8 cellular contexts compared by ENCODE assay signal in the genomic region with DNA sequence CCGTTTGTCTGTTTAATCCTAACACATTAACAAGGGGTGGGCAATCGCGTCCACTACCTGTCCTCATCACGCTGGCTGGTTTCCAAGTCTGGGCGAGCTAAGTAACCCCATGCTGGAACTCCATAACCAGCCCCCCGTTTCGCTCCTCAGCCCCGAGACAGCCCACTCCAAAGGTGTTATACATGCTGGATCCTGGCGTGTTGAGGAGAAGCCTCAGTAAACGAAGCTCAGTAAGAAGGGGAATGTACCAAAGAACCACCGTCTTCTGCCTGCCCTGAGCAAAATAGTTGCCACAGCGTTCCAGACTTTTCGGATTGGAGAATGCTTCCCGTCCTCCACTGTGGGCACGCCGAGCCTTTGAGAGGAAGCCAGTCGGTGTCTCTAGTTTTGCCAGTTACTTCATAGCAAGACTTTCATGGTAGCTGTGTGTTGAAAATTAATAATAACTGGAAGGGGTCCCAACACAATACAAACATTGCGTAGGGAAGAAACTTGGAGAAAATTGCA. TPM values are rescaled to one million over a fixed set of nuclear protein-coding genes. Genes with fewer than 3 reads are reported as not detected.
DNase-seq lines count a peak whose midpoint lies in the region; ATAC-seq, FAIRE-seq and TF ChIP-seq lines count a peak whose summit lies in the region.

No MANE protein-coding gene starts in this region.

- no peaks in the 10 kb centered on the region for H4K20me1 ChIP-seq in fibroblast of lung (ENCODE audit: control insufficient read depth, extremely low read depth, insufficient read depth, low read length)

- WGBS in pancreas, 2 donors: 6 to 7% methylated on average over 17 to 18 of the region's 18 CpGs

- no peak for DNase-seq in SJCRH30
- DNase-seq in fibroblast of lung (ENCODE audit: low read depth in 2 of 2): no peak
- no peak for DNase-seq in pancreas
- no peak for DNase-seq in NCI-H1930 (lab: John Stamatoyannopoulos, UW)
- no peak for DNase-seq in kidney tubule cell (ENCODE audit: low spot score)
- DNase-seq in NCI-H524 treated with DMSO at 0.1 percent for 48 hours (lab: John Stamatoyannopoulos, UW): no peak

- H3K4me2 ChIP-seq in fibroblast of lung (ENCODE audit: extremely low read depth, insufficient read depth, low read length): peak overlapping the region; percentile 73

- peak overlapping the region; percentile 64 for H3K27ac ChIP-seq in SJCRH30
- H3K27ac ChIP-seq in fibroblast of lung (ENCODE audit: insufficient read depth, low read length): peak overlapping the region; percentile 47
- peak overlapping the region; percentile 71 to 88 (median 80) for H3K27ac ChIP-seq in pancreas

- intact Hi-C loops in pancreas (cut with DNase I): no loop called here

- peaks cover 32% of the 10 kb centered on the region for H3K79me2 ChIP-seq in fibroblast of lung (ENCODE audit: control insufficient read depth, insufficient read depth, low read length)

- no peak for FAIRE-seq in pancreas (lab: Jason Lieb, UNC)

- H3K9ac ChIP-seq in fibroblast of lung (ENCODE audit: insufficient read depth, low read length): no peak overlapping the region

- H3K4me3 ChIP-seq in GM08714 (ENCODE audit: low read length): peak overlapping the region; percentile 40; the same call in 1 of the 2 replicates
- H3K4me3 ChIP-seq in SJCRH30: peak overlapping the region; percentile 96
- H3K4me3 ChIP-seq in fibroblast of lung (replicated peaks in 1 of 4; ENCODE audit: control extremely low read depth in 1 of 4, insufficient read depth in 1 of 4, low read depth in 3 of 4, low read length in 4 of 4): peak overlapping the region in 2 of 4 experiments; percentile 55 to 58
- peak overlapping the region; percentile 58 to 99 (median 85) for H3K4me3 ChIP-seq in pancreas

- ATAC-seq in pancreas (peak; percentile 1 to 7 (median 1)), HG03135 (IDR thresholded peaks at IDR 0.05; ENCODE audit: unreplicated experiment) (no peak)

- TF ChIP-seq CTCF in fibroblast of lung (conservative IDR thresholded peaks at IDR 0.05 in 1 of 2, IDR thresholded peaks at IDR 0.05 in 1 of 2; ENCODE audit: low read depth in 1 of 2, low read length in 2 of 2) (no peak), pancreas (IDR thresholded peaks at IDR 0.05) (no peak)

- H3K4me1 ChIP-seq in SJCRH30: peaks cover 5% of the 10 kb centered on the region; the same call in 1 of the 2 replicates
- peaks cover 10% of the 10 kb centered on the region for H3K4me1 ChIP-seq in fibroblast of lung (ENCODE audit: control insufficient read depth, extremely low read depth, insufficient read depth, low read length)
- H3K4me1 ChIP-seq in pancreas: peaks cover 7 to 29% (median 7%) of the 10 kb centered on the region in 3 donors

- H3K9me3 ChIP-seq in SJCRH30 (replicated peaks) (no peaks in the 10 kb centered on the region), fibroblast of lung (ENCODE audit: control insufficient read depth, insufficient read depth, low read depth, low read length) (no peaks in the 10 kb centered on the region), pancreas (no peaks in the 10 kb centered on the region)

- H3K36me3 ChIP-seq in SJCRH30: 0 out of 2 replicates have a peak, but pooled peaks cover 5% of the 10 kb centered on the region
- H3K36me3 ChIP-seq in fibroblast of lung (ENCODE audit: control insufficient read depth, insufficient read depth, low read length): no peaks in the 10 kb centered on the region
- no peaks in the 10 kb centered on the region for H3K36me3 ChIP-seq in pancreas

- H3K27me3 ChIP-seq in SJCRH30 (no peaks in the 10 kb centered on the region), fibroblast of lung (ENCODE audit: control insufficient read depth, insufficient read depth, low read length) (no peaks in the 10 kb centered on the region), pancreas (no peaks in the 10 kb centered on the region)

- peak overlapping the region; percentile 59 for H2AFZ ChIP-seq in fibroblast of lung (ENCODE audit: low read length)

RNA-seq across cellular contexts. Expression of a gene that starts 16.1 kb away (rescaled TPM):
- total RNA-seq in SJCRH30 (2014; rRNA removed; shearing (Covaris generic)): not detected in 2 replicates
- total RNA-seq in fibroblast of lung (not detected in 2 replicates), pancreas (not detected)
- polyA plus RNA-seq in fibroblast of lung (not detected in 2 replicates), pancreas (not detected)
- not detected in 2 replicates for polyA plus RNA-seq in fibroblast of lung (2012)
- polyA minus RNA-seq in fibroblast of lung (ENCODE audit: low replicate concordance): not detected in 2 replicates

RNA-seq across cellular contexts. Expression of a gene that starts 46.9 kb away (rescaled TPM):
- total RNA-seq in SJCRH30 (2014; rRNA removed; shearing (Covaris generic)): 73.2 and 74.0 TPM in 2 replicates
- total RNA-seq in fibroblast of lung (72.9 and 123 TPM in 2 replicates), pancreas (10 to 100 TPM in 5 of 6 donors, 1 to 10 TPM in 1; 9.1 to 31.6 (median 14.9) TPM)
- polyA plus RNA-seq in fibroblast of lung (45.2 and 54.1 TPM in 2 replicates), pancreas (10 to 100 TPM; 11.3 to 12.4 TPM)
- polyA plus RNA-seq in fibroblast of lung (2012): 48.0 and 51.9 TPM in 2 replicates
- polyA minus RNA-seq in fibroblast of lung (ENCODE audit: low replicate concordance): 160 and 273 TPM in 2 replicates

RNA-seq across cellular contexts. Expression of a gene that starts 47.0 kb away (rescaled TPM):
- 24.9 and 32.1 TPM in 2 replicates for total RNA-seq in SJCRH30 (2014; rRNA removed; shearing (Covaris generic))
- 19.8 and 23.9 TPM in 2 replicates for total RNA-seq in fibroblast of lung
- 18.7 and 19.3 TPM in 2 replicates for polyA plus RNA-seq in fibroblast of lung
- polyA plus RNA-seq in fibroblast of lung (2012): 13.0 and 14.8 TPM in 2 replicates
- 13.9 and 30.0 TPM in 2 replicates for polyA minus RNA-seq in fibroblast of lung (ENCODE audit: low replicate concordance)
- total RNA-seq in pancreas: 10 to 100 TPM in 3 of 6 donors, 1 to 10 TPM in 3; 7.7 to 11.9 (median 10.1) TPM
- 1 to 10 TPM; 5.2 to 10.0 TPM for polyA plus RNA-seq in pancreas
